8 cellular contexts compared by ENCODE assay signal in genomic region chr17:412211-413015, GRCh38. TPM values are rescaled to one million over a fixed set of nuclear protein-coding genes. Genes with fewer than 3 reads are reported as not detected.
DNase-seq lines count a peak whose midpoint lies in the region; ATAC-seq and TF ChIP-seq lines count a peak whose summit lies in the region.

No MANE protein-coding gene starts in this region.

- intact Hi-C loops in testis (cut with DNase I; ENCODE audit: low total_unique reads) = no loop called here

- peaks cover 9% of the 10 kb centered on the region for H3K4me1 ChIP-seq in testis

- 70 to 74% methylated on average over 15 of the region's 15 CpGs for WGBS in testis, 2 donors

- ATAC-seq in memory B cell (ENCODE audit: low read depth) = no peak

- H3K9me3 ChIP-seq in testis = no peaks in the 10 kb centered on the region

- H3K4me1 Mint-ChIP-seq in chondrocyte (ENCODE audit: low read depth) = peaks cover 30% of the 10 kb centered on the region
- peaks cover 50% of the 10 kb centered on the region for H3K4me1 Mint-ChIP-seq in memory B cell

- no peaks in the 10 kb centered on the region for H3K27me3 ChIP-seq in testis

- H3K36me3 ChIP-seq in testis (ENCODE audit: low read depth, missing control alignments) = no peaks in the 10 kb centered on the region

- TF ChIP-seq CTCF in WI38 (IDR thresholded peaks at IDR 0.05; ENCODE audit: low read depth, low read length) (peak; percentile 72), chondrocyte (IDR thresholded peaks at IDR 0.05) (peak; percentile 93), testis (IDR thresholded peaks at IDR 0.05) (peak; percentile 60 to 89 (median 71))

- no peak overlapping the region for H3K27ac Mint-ChIP-seq in chondrocyte (ENCODE audit: unreplicated experiment)
- H3K27ac Mint-ChIP-seq in memory B cell = peak overlapping the region; percentile 65

- no peak overlapping the region for H3K4me3 ChIP-seq in WI38 (ENCODE audit: low read depth, low read length)
- H3K4me3 ChIP-seq in testis = no peak overlapping the region

- peaks cover 2% of the 10 kb centered on the region for H3K36me3 Mint-ChIP-seq in chondrocyte (ENCODE audit: low read depth)
- peaks cover 6% of the 10 kb centered on the region for H3K36me3 Mint-ChIP-seq in memory B cell

- no peak overlapping the region for H3K27ac ChIP-seq in testis

- H3K27me3 Mint-ChIP-seq in chondrocyte (ENCODE audit: low read depth) (no peaks in the 10 kb centered on the region), memory B cell (no peaks in the 10 kb centered on the region)

- DNase-seq in activated gamma-delta T cell treated with Interleukin-2 at 50 U/mL for 16 hours = peak; percentile 70
- DNase-seq in activated gamma-delta T cell (lab: John Stamatoyannopoulos, UW) = no peak
- DNase-seq in NCI-H146 treated with DMSO at 0.1 percent for 48 hours (lab: John Stamatoyannopoulos, UW; ENCODE audit: unreplicated experiment) = peak; percentile 4
- DNase-seq in chondrocyte (ENCODE audit: low spot score) = peak; percentile 39
- DNase-seq in memory B cell (ENCODE audit: low spot score in 2 of 2) = peak; percentile 47 to 56
- peak; percentile 64 for DNase-seq in testis
- no peak for DNase-seq in GOT3 (lab: John Stamatoyannopoulos, UW)

- no peak for TF ChIP-seq POLR2A in testis (IDR thresholded peaks at IDR 0.05)

- H3K9me3 Mint-ChIP-seq in chondrocyte (ENCODE audit: low read depth) = no peaks in the 10 kb centered on the region
- no peaks in the 10 kb centered on the region for H3K9me3 Mint-ChIP-seq in memory B cell

- H3K4me3 Mint-ChIP-seq in chondrocyte (ENCODE audit: unreplicated experiment) (no peak overlapping the region), memory B cell (peak overlapping the region; percentile 27)

RNA-seq across cellular contexts. Expression of gene RFLNB, which starts 33.3 kb away (rescaled TPM):
- 25.5 to 98.5 TPM (median 25.7 TPM) in 3 replicates for total RNA-seq in chondrocyte
- total RNA-seq in testis = 1 to 10 TPM; 4.6 to 8.4 TPM
- 8.6 TPM for polyA plus RNA-seq in testis (ENCODE audit: insufficient read depth, low read depth, low replicate concordance)

RNA-seq across cellular contexts. Expression of gene RPH3AL, which starts 59.8 kb away (rescaled TPM):
- total RNA-seq in chondrocyte = 3.4 to 4.1 TPM (median 4.0 TPM) in 3 replicates
- 10 to 100 TPM in 1 of 2 donors, 1 to 10 TPM in 1; 6.5 to 13.5 TPM for total RNA-seq in testis
- 4.4 TPM for polyA plus RNA-seq in testis (ENCODE audit: insufficient read depth, low read depth, low replicate concordance)

Comparison
In these comparisons a context has a peak if more than half of its experiments do, and no peak if none do; other contexts are left out.
1. DNase-seq: peak in activated gamma-delta T cell treated with Interleukin-2 at 50 U/mL for 16 hours (single experiment), NCI-H146 treated with DMSO at 0.1 percent for 48 hours (single experiment), chondrocyte (single experiment), memory B cell (2 of 2) and testis (single experiment); none in activated gamma-delta T cell (single experiment) and GOT3 (single experiment).
2. Peak in every context shown above with its lines, with median percentiles within 50 percentile points of each other: CTCF ChIP-seq.